ENCODE assay signal across 9 cellular contexts in genomic region chr7:30286749-30287148, GRCh38. TPM values are rescaled to one million over a fixed set of nuclear protein-coding genes. Genes with fewer than 3 reads are reported as not detected.
DNase-seq lines count a peak whose midpoint lies in the region; ATAC-seq and TF ChIP-seq lines count a peak whose summit lies in the region.
"Had no signal": no experiment of that assay in that cellular context is flagged by ENCODE, and none has a peak within 500 bp of the region (broad histone marks: within the 10 kb centered on the region; RNA-seq: fewer than 3 reads in every experiment).

No MANE protein-coding gene starts in this region.

- H3K9me2 ChIP-seq in MM.1S (replicated peaks; ENCODE audit: insufficient read depth, low read length) = no peaks in the 10 kb centered on the region
- no peaks in the 10 kb centered on the region for H3K9me2 ChIP-seq in neural cell (ENCODE audit: insufficient read depth, low read length)

- peaks cover 48 to 71% (median 57%) of the 10 kb centered on the region in 4 donors for H3K4me1 Mint-ChIP-seq in CD4-positive, alpha-beta memory T cell

- CTCF ChIA-PET in CD4-positive, alpha-beta memory T cell (lab: Charles Lee; ENCODE audit: partially characterized antibody) = interaction anchor here (0.7 to 1.1 kb wide), 2 partner anchors 66 kb away, joined by 3 to 4 read pairs; no protein-coding TSS in a partner anchor

- DNase-seq in CD4-positive, alpha-beta memory T cell = no peak
- DNase-seq in MM.1S (peak; percentile 10), midbrain (lab: John Stamatoyannopoulos, UW) (no peak), activated gamma-delta T cell (lab: John Stamatoyannopoulos, UW) (no peak)
- DNase-seq: IMR-90 had no signal

- H4K20me1 ChIP-seq in MM.1S (ENCODE audit: insufficient read depth, low read length) = no peaks in the 10 kb centered on the region
- peaks cover 6% of the 10 kb centered on the region for H4K20me1 ChIP-seq in neural cell (ENCODE audit: insufficient read depth)

- TF ChIP-seq RAD21 in neural cell (conservative IDR thresholded peaks at IDR 0.05) = no peak

- TF ChIP-seq CTCF in MM.1S (IDR thresholded peaks at IDR 0.05; ENCODE audit: low read length) (no peak), neural cell (IDR thresholded peaks at IDR 0.05; ENCODE audit: poor library complexity, severe bottlenecking) (no peak)

- peaks cover 3 to 17% of the 10 kb centered on the region in 2 donors for H3K36me3 Mint-ChIP-seq in CD4-positive, alpha-beta memory T cell

- H3K36me3 ChIP-seq in CD4-positive, alpha-beta memory T cell (ENCODE audit: insufficient read depth, low read length) = no peaks in the 10 kb centered on the region
- H3K36me3 ChIP-seq in MM.1S (replicated peaks; ENCODE audit: insufficient read depth, low read length) (no peaks in the 10 kb centered on the region), ectodermal cell (ENCODE audit: control insufficient read depth, insufficient read depth, low read length) (no peaks in the 10 kb centered on the region), neural cell (ENCODE audit: insufficient read depth, low read length) (no peaks in the 10 kb centered on the region)

- H3K27ac Mint-ChIP-seq in CD4-positive, alpha-beta memory T cell = peak overlapping the region in 5 of 7 donors; percentile 12 to 96 (median 92)

- no peak for TF ChIP-seq EP300 in neural cell (conservative IDR thresholded peaks at IDR 0.05; ENCODE audit: poor library complexity, severe bottlenecking)

- peak overlapping the region; percentile 10 for H3K27ac ChIP-seq in CD4-positive, alpha-beta memory T cell (ENCODE audit: low read depth, low read length)
- no peak overlapping the region for H3K27ac ChIP-seq in MM.1S (ENCODE audit: low read length)
- no peak overlapping the region for H3K27ac ChIP-seq in ectodermal cell (ENCODE audit: insufficient read depth, low read depth, low read length, poor library complexity, severe bottlenecking)
- no peak overlapping the region for H3K27ac ChIP-seq in neural cell (ENCODE audit: low read length)

- H3K4me3 Mint-ChIP-seq in CD4-positive, alpha-beta memory T cell = peak overlapping the region; percentile 93 to 100 (median 97)

- peaks cover 54% of the 10 kb centered on the region for H3K79me2 ChIP-seq in MM.1S (ENCODE audit: low read length)
- H3K79me2 ChIP-seq in neural cell (replicated peaks; ENCODE audit: insufficient read depth, low read length) = peaks cover 26% of the 10 kb centered on the region

- ATAC-seq in GM19035 (IDR thresholded peaks at IDR 0.05; ENCODE audit: unreplicated experiment) (no peak), GM18498 (IDR thresholded peaks at IDR 0.05; ENCODE audit: unreplicated experiment) (no peak)

- peaks cover 63% of the 10 kb centered on the region for H3K4me1 ChIP-seq in CD4-positive, alpha-beta memory T cell (ENCODE audit: insufficient read depth, low read length)
- H3K4me1 ChIP-seq in MM.1S (ENCODE audit: low read length) = 0 out of 2 replicates have a peak, but pooled peaks cover 7% of the 10 kb centered on the region
- H3K4me1 ChIP-seq in ectodermal cell (ENCODE audit: control insufficient read depth, insufficient read depth, low read length) = no peaks in the 10 kb centered on the region

- no peak overlapping the region for H3K9ac ChIP-seq in MM.1S (ENCODE audit: low read length)
- H3K9ac ChIP-seq in neural cell (ENCODE audit: low read length) = no peak overlapping the region

- no peak overlapping the region for H2AFZ ChIP-seq in MM.1S (ENCODE audit: low read length)
- no peak overlapping the region for H2AFZ ChIP-seq in neural cell (ENCODE audit: low read depth, low read length)

- intact Hi-C loops in CD4-positive, alpha-beta memory T cell (cut with micrococcal nuclease) = loop anchor here (1.0 to 10.0 kb wide), 2 partner anchors 36 to 122 kb away; no protein-coding TSS in a partner anchor

- WGBS in ectodermal cell, 2 experiments = 75 to 77% methylated on average over 10 to 11 of the region's 11 CpGs

- no peaks in the 10 kb centered on the region for H3K27me3 ChIP-seq in CD4-positive, alpha-beta memory T cell (ENCODE audit: insufficient read depth, low read length)
- H3K27me3 ChIP-seq in MM.1S (replicated peaks; ENCODE audit: insufficient read depth, low read length) = no peaks in the 10 kb centered on the region
- H3K27me3 ChIP-seq in ectodermal cell (ENCODE audit: control insufficient read depth, insufficient read depth, low read length, poor library complexity, severe bottlenecking) = no peaks in the 10 kb centered on the region
- no peaks in the 10 kb centered on the region for H3K27me3 ChIP-seq in neural cell (ENCODE audit: insufficient read depth, low read depth, low read length)

- H3K9me3 ChIP-seq in CD4-positive, alpha-beta memory T cell (ENCODE audit: control insufficient read depth in 1 of 2, low read length in 2 of 2) = no peaks in the 10 kb centered on the region
- H3K9me3 ChIP-seq in MM.1S (replicated peaks; ENCODE audit: insufficient read depth, low read length) = no peaks in the 10 kb centered on the region
- no peaks in the 10 kb centered on the region for H3K9me3 ChIP-seq in ectodermal cell (ENCODE audit: control insufficient read depth, low read length)
- no peaks in the 10 kb centered on the region for H3K9me3 ChIP-seq in neural cell (ENCODE audit: low read length)

- POLR2A ChIA-PET in CD4-positive, alpha-beta memory T cell (lab: Charles Lee; ENCODE audit: partially characterized antibody) = interaction anchor here (0.6 to 3.8 kb wide), 12 partner anchors 11 to 152 kb away, joined by 3 to 117 read pairs (median 6); partner anchors contain the start of gene MTURN

- H3F3A ChIP-seq in MM.1S (ENCODE audit: insufficient read depth, low read length) (peaks cover 17% of the 10 kb centered on the region), neural cell (ENCODE audit: insufficient read depth, low read length, poor library complexity, severe bottlenecking) (no peaks in the 10 kb centered on the region)

- H3K4me2 ChIP-seq in MM.1S (ENCODE audit: low read depth, low read length) = peak overlapping the region; percentile 47
- peak overlapping the region; percentile 82 for H3K4me2 ChIP-seq in neural cell (ENCODE audit: low read length)

- peak overlapping the region in 1 of 2 donors; percentile 53 for H3K4me3 ChIP-seq in CD4-positive, alpha-beta memory T cell (ENCODE audit: low read length in 2 of 2)
- H3K4me3 ChIP-seq in MM.1S (ENCODE audit: low read length) (peak overlapping the region; percentile 75), ectodermal cell (ENCODE audit: insufficient read depth, low read depth, low read length) (peak overlapping the region; percentile 79), neural cell (ENCODE audit: low read length) (peak overlapping the region; percentile 90)

- peaks cover 0 to 2% (median 0%) of the 10 kb centered on the region in 8 donors for H3K9me3 Mint-ChIP-seq in CD4-positive, alpha-beta memory T cell

- H3K27me3 Mint-ChIP-seq in CD4-positive, alpha-beta memory T cell = peaks cover 0 to 1% of the 10 kb centered on the region in 2 donors

TF ChIP-seq in neural cell, 6 proteins besides CTCF, POLR2A, EP300 and RAD21:
- TF ChIP-seq POLR2AphosphoS5 (IDR thresholded peaks at IDR 0.05) (no peak), MXI1 (conservative IDR thresholded peaks at IDR 0.05; ENCODE audit: poor library complexity, severe bottlenecking) (no peak), TAF1 (IDR thresholded peaks at IDR 0.05; ENCODE audit: low read depth) (no peak), SMC3 (conservative IDR thresholded peaks at IDR 0.05; ENCODE audit: poor library complexity) (no peak), REST (IDR thresholded peaks at IDR 0.05; ENCODE audit: borderline replicate concordance) (no peak)

RNA-seq across cellular contexts. Expression of gene ZNRF2, which starts 2.4 kb away (rescaled TPM):
- 10 to 100 TPM; 37.3 to 39.4 TPM for total RNA-seq in CD4-positive, alpha-beta memory T cell
- 1 to 10 TPM in 1 of 2 donors, under 1 TPM in 1; 0.59 to 3.5 TPM for polyA plus RNA-seq in CD4-positive, alpha-beta memory T cell
- polyA plus RNA-seq in ectodermal cell (2013, experiment 1 of 4) = 21.7 TPM
- polyA plus RNA-seq in ectodermal cell (2013, experiment 2 of 4) = 18.5 TPM
- polyA plus RNA-seq in ectodermal cell (2013, experiment 3 of 4) = 17.4 TPM
- 18.2 TPM for polyA plus RNA-seq in ectodermal cell (2013, experiment 4 of 4)
- 9.5 and 12.2 TPM in 2 replicates for polyA plus RNA-seq in neural cell
- polyA minus RNA-seq in neural cell = 44.6 and 48.9 TPM in 2 replicates
